In the genomic region with DNA sequence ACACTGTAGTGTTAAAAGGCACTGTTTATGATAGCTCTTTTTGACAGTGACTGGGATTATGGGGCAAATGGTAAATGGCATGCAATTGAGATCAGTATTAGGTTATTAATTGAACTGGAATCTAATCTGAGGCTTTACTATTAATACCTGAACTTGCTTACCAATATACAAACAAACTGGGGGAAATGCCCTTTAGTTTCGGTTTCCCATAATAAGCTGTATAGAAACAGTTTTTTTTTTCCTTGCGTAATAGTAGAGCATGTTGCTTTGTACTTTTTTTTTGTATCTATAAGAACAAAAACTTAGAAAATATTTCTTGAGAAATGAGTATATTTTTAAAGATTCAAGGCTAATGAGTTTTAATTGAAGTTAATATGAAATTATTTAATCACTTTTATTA, we compare ENCODE assay signal across 12 cellular contexts.
DNase-seq lines count a peak whose midpoint lies in the region; ATAC-seq and TF ChIP-seq lines count a peak whose summit lies in the region.
"Had no signal": no experiment of that assay in that cellular context is flagged by ENCODE, and none has a peak within 500 bp of the region (broad histone marks: within the 10 kb centered on the region; RNA-seq: fewer than 3 reads in every experiment).

No MANE protein-coding gene starts in this region.

- peak overlapping the region; percentile 7 to 63 (median 34) for H3K27ac ChIP-seq in transverse colon
- no peak overlapping the region for H3K27ac ChIP-seq in aorta (ENCODE audit: low read depth in 1 of 2, low read length in 2 of 2)

- ATAC-seq in HG03095 (IDR thresholded peaks at IDR 0.05; ENCODE audit: unreplicated experiment) (peak; percentile 41), aorta (ENCODE audit: low FRiP score) (no peak)

- TF ChIP-seq POLR2A in transverse colon (IDR thresholded peaks at IDR 0.05), result no peak

- H3K27me3 Mint-ChIP-seq in activated T-cell treated with anti-CD3 and anti-CD28 coated beads, Interleukin-2, amount 50 U/mL, for 24 hours, result no peaks in the 10 kb centered on the region
- no peaks in the 10 kb centered on the region for H3K27me3 Mint-ChIP-seq in activated CD4-positive, alpha-beta memory T cell treated with anti-CD3 and anti-CD28 coated beads, Interleukin-2, amount 10 ng/mL, durations not matched to agents 7 days and 5 days

- H3K4me1 Mint-ChIP-seq in activated T-cell treated with anti-CD3 and anti-CD28 coated beads, Interleukin-2, amount 50 U/mL, for 24 hours (ENCODE audit: low read depth), result peaks cover 80% of the 10 kb centered on the region
- peaks cover 82% of the 10 kb centered on the region for H3K4me1 Mint-ChIP-seq in activated CD4-positive, alpha-beta memory T cell treated with anti-CD3 and anti-CD28 coated beads, Interleukin-2, amount 10 ng/mL, durations not matched to agents 7 days and 5 days

- no peak for TF ChIP-seq EP300 in transverse colon (IDR thresholded peaks at IDR 0.05; ENCODE audit: low read depth)

- peaks cover 28% of the 10 kb centered on the region for H3K36me3 Mint-ChIP-seq in activated T-cell treated with anti-CD3 and anti-CD28 coated beads, Interleukin-2, amount 50 U/mL, for 24 hours (ENCODE audit: low read depth)
- peaks cover 42% of the 10 kb centered on the region for H3K36me3 Mint-ChIP-seq in activated CD4-positive, alpha-beta memory T cell treated with anti-CD3 and anti-CD28 coated beads, Interleukin-2, amount 10 ng/mL, durations not matched to agents 7 days and 5 days (ENCODE audit: low read depth)

- POLR2A ChIA-PET in activated CD4-positive, alpha-beta memory T cell treated with anti-CD3 and anti-CD28 coated beads, Interleukin-2, amount 10 ng/mL, durations not matched to agents 7 days and 5 days (lab: Charles Lee), result interaction anchor here (0.7 to 1.7 kb wide), 4 partner anchors 27 to 253 kb away, joined by 3 to 15 read pairs (median 4); a partner anchor contains a TSS

- H3K4me1 ChIP-seq in transverse colon (peaks cover 31 to 70% (median 51%) of the 10 kb centered on the region in 4 donors), aorta (ENCODE audit: control insufficient read depth in 1 of 2, insufficient read depth in 2 of 2, low read length in 2 of 2) (peaks cover 8 to 10% of the 10 kb centered on the region in 2 donors)

- no peak for TF ChIP-seq CTCF in transverse colon (IDR thresholded peaks at IDR 0.05)

- H3K27me3 ChIP-seq in transverse colon (no peaks in the 10 kb centered on the region), aorta (ENCODE audit: control insufficient read depth in 1 of 2, insufficient read depth in 2 of 2, low read length in 1 of 2) (no peaks in the 10 kb centered on the region)
- H3K27me3 ChIP-seq: MG63 had no signal

- H3K9me3 ChIP-seq in transverse colon, result no peaks in the 10 kb centered on the region
- no peaks in the 10 kb centered on the region for H3K9me3 ChIP-seq in aorta (ENCODE audit: control insufficient read depth, low read length)
- H3K9me3 ChIP-seq: MG63 had no signal

- WGBS in transverse colon (ENCODE audit: low coverage in 1 of 2), 2 donors, result 59 to 68% methylated on average over 2 of the region's 2 CpGs
- WGBS in aorta, 2 donors, result 92 to 93% methylated on average over 2 of the region's 2 CpGs

- DNase-seq in activated T-cell treated with anti-CD3 and anti-CD28 coated beads, Interleukin-2, amount 50 U/mL, for 24 hours, result no peak
- DNase-seq in activated T-cell treated with anti-CD3 and anti-CD28 coated beads, Interleukin-2, amount 50 U/mL, for 1 hour, result no peak
- no peak for DNase-seq in activated CD4-positive, alpha-beta memory T cell treated with anti-CD3 and anti-CD28 coated beads, Interleukin-2, amount 10 ng/mL, durations not matched to agents 7 days and 5 days
- DNase-seq in transverse colon, result no peak
- DNase-seq in A172 (ENCODE audit: low spot score), result no peak
- no peak for DNase-seq in NK-92 (lab: John Stamatoyannopoulos, UW; ENCODE audit: unreplicated experiment)
- DNase-seq in aorta, result no peak
- DNase-seq: anterior cingulate cortex; hypothalamus; MG63; stimulated activated naive CD4-positive, alpha-beta T cell treated with Interleukin-2 at 50 U/mL for 16 hours had no signal

- no peak overlapping the region for H3K4me3 Mint-ChIP-seq in activated T-cell treated with anti-CD3 and anti-CD28 coated beads, Interleukin-2, amount 50 U/mL, for 24 hours
- peak overlapping the region; percentile 9 for H3K4me3 Mint-ChIP-seq in activated CD4-positive, alpha-beta memory T cell treated with anti-CD3 and anti-CD28 coated beads, Interleukin-2, amount 10 ng/mL, durations not matched to agents 7 days and 5 days

- no peaks in the 10 kb centered on the region for H3K9me3 Mint-ChIP-seq in activated T-cell treated with anti-CD3 and anti-CD28 coated beads, Interleukin-2, amount 50 U/mL, for 24 hours
- peaks cover 11% of the 10 kb centered on the region for H3K9me3 Mint-ChIP-seq in activated CD4-positive, alpha-beta memory T cell treated with anti-CD3 and anti-CD28 coated beads, Interleukin-2, amount 10 ng/mL, durations not matched to agents 7 days and 5 days

- no peaks in the 10 kb centered on the region for H3K36me3 ChIP-seq in transverse colon
- H3K36me3 ChIP-seq in aorta (ENCODE audit: control insufficient read depth in 1 of 2, insufficient read depth in 2 of 2, low read length in 1 of 2), result no peaks in the 10 kb centered on the region

- intact Hi-C loops in transverse colon (cut with DNase I; ENCODE audit: low total_unique reads), result no loop called here
- intact Hi-C loops in aorta (cut with DNase I), result no loop called here

- in situ Hi-C loops in transverse colon (cut with MboI; ENCODE audit: low pct_ligation_motif_present in 1 of 4, low pct_unique_long_range_greater_than_20kb in 1 of 4, low sequenced_read_pairs in 3 of 4), result no loop called here

- CTCF ChIA-PET in activated CD4-positive, alpha-beta memory T cell treated with anti-CD3 and anti-CD28 coated beads, Interleukin-2, amount 10 ng/mL, durations not matched to agents 7 days and 5 days (lab: Charles Lee), result interaction anchor here (1.6 to 2.5 kb wide), 3 partner anchors 27 to 99 kb away, joined by 4 to 6 read pairs (median 6); no protein-coding TSS in a partner anchor

- no peak overlapping the region for H3K4me3 ChIP-seq in transverse colon
- no peak overlapping the region for H3K4me3 ChIP-seq in aorta (ENCODE audit: low read length in 2 of 2)
- H3K4me3 ChIP-seq: MG63 had no signal

- H3K27ac Mint-ChIP-seq in activated T-cell treated with anti-CD3 and anti-CD28 coated beads, Interleukin-2, amount 50 U/mL, for 24 hours, result peak overlapping the region; percentile 42
- peak overlapping the region; percentile 64 for H3K27ac Mint-ChIP-seq in activated CD4-positive, alpha-beta memory T cell treated with anti-CD3 and anti-CD28 coated beads, Interleukin-2, amount 10 ng/mL, durations not matched to agents 7 days and 5 days

Comparison
In these comparisons a context has a peak if more than half of its experiments do, and no peak if none do; other contexts are left out.
1. H3K27ac ChIP-seq: peak in transverse colon (4 of 4); none in aorta (0 of 2).